In the genomic region with DNA sequence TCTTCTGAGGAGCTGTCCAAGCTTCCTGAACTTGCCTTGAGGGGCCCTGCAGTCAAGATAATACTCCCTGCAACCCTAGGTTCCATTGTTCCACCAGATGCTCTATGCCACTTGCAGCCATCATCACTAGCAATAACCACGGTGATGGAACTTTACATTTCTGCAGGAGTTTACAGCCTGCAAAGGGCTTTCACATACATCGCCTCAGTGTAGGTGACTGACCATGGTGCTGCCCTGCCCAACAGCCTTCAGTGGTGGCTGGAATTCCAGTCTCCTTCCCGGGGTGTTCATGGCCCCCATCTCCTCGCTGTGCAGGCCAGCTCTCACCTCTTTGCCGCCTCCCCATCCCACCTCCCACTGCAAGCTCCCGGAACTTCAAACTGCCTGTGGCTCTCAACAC, we compare ENCODE assay signal across 32 cellular contexts.
"Had no signal": no experiment of that assay in that cellular context is flagged by ENCODE, and none has a peak within 500 bp of the region (broad histone marks: within the 10 kb centered on the region; RNA-seq: fewer than 3 reads in every experiment).

No MANE protein-coding gene starts in this region.

- DNase-seq: activated B cell treated with CpG ODN at 0.5 μM for 24 hours; activated CD4-positive, alpha-beta memory T cell treated with anti-CD3 and anti-CD28 coated beads for 36 hours; activated CD4-positive, alpha-beta T cell treated with anti-CD3 and anti-CD28 coated beads for 4 hours; activated CD4-positive, alpha-beta T cell treated with anti-CD3 and anti-CD28 coated beads, Interleukin-2, amount 50 U/mL, for 1 hour; activated CD4-positive, CD25-positive, alpha-beta regulatory T cell treated with anti-CD3 and anti-CD28 coated beads, Interleukin-2, amount 50 U/mL, for 72 hours; activated CD8-positive, alpha-beta memory T cell treated with anti-CD3 and anti-CD28 coated beads, Interleukin-2, amount 50 U/mL, for 4 hours; activated gamma-delta T cell treated with Interleukin-2 at 50 U/mL for 16 hours; activated naive CD4-positive, alpha-beta T cell treated with anti-CD3 and anti-CD28 coated beads for 36 hours; activated T-cell treated with anti-CD3 and anti-CD28 coated beads for 4 hours; activated T-cell treated with anti-CD3 and anti-CD28 coated beads, Interleukin-2, amount 50 U/mL, for 4 hours; body of pancreas; NCI-H1105; NCI-H1436; NCI-H1694; NCI-H1930; NCI-H2081 treated with DMSO at 0.1 percent for 48 hours; NCI-H226; NCI-H446 treated with DMSO at 0.1 percent for 48 hours; NCI-H524 treated with DMSO at 0.1 percent for 48 hours; Peyer's patch; RPMI8226; SHP77 treated with DMSO at 0.1 percent for 48 hours; SW 1271; T-helper 1 cell; T-helper 2 cell; T-helper 9 cell had no signal

- H3K27ac ChIP-seq: adrenal gland, body of pancreas, breast epithelium, Peyer's patch, SJSA1, VCaP had no signal

- H3K4me3 ChIP-seq: adrenal gland, body of pancreas, breast epithelium, Peyer's patch, SJSA1 had no signal

- H3K36me3 ChIP-seq: adrenal gland, breast epithelium, Peyer's patch, SJSA1 had no signal

- FAIRE-seq: astrocyte had no signal

- ATAC-seq: activated naive CD4-positive, alpha-beta T cell treated with anti-CD3 and anti-CD28 coated beads, Interleukin-2, amount 50 U/mL, for 72 hours; activated T-cell treated with anti-CD3 and anti-CD28 coated beads, Interleukin-2, amount 50 U/mL, for 4 hours; body of pancreas had no signal

- H3K9me3 ChIP-seq: adrenal gland, body of pancreas, breast epithelium, Peyer's patch, SJSA1 had no signal

- H3K27me3 ChIP-seq: adrenal gland, body of pancreas, breast epithelium, Peyer's patch, SJSA1 had no signal
